Comparison of ENCODE assay signal across 15 cellular contexts in the genomic region with DNA sequence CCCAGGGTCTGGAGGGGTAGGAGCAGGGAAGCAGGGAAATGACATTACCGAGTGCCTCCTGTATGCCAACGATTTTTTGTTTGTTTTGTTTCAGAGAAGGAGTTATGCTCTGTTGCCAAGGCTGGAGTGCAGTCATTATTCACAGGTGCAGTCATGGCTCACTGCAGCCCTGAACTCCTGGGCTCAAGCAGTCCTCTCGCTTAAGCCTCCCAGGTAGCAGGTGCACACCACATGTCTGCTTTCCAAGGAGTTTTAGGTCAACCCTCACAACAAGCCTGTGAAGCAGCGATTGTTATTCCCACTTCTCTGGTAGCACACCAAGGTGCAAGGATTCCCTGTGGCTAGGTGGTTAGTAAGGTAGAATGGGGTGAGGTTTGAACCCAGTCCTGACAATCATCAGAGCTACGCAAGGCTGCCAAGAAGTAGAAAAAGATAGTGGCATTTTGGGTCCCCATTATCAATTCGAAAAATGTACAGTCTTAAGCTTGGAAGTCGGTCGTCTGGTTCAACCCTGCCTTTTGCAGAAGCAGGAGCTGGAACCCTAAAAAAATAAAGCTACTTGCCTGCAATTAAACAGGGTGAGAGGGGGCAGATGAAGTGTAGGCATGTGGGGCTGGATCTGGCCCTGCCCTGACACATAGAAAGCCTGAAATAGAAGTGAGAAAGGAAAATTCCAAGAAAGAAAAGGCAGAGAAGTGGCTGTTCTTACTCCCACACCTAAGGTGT. TPM values are rescaled to one million over a fixed set of nuclear protein-coding genes. Genes with fewer than 3 reads are reported as not detected.
DNase-seq lines count a peak whose midpoint lies in the region; ATAC-seq and TF ChIP-seq lines count a peak whose summit lies in the region.
"Had no signal": no experiment of that assay in that cellular context is flagged by ENCODE, and none has a peak within 500 bp of the region (broad histone marks: within the 10 kb centered on the region; RNA-seq: fewer than 3 reads in every experiment).

No MANE protein-coding gene starts in this region.

- no peak overlapping the region for H3K4me3 Mint-ChIP-seq in activated CD8-positive, alpha-beta T cell treated with anti-CD3 and anti-CD28 coated beads, Interleukin-2, amount 10 ng/mL, durations not matched to agents 7 days and 5 days
- H3K4me3 Mint-ChIP-seq in naive thymus-derived CD8-positive, alpha-beta T cell: peak overlapping the region in 2 of 10 donors; percentile 3 to 36

- H3K4me1 Mint-ChIP-seq in activated CD8-positive, alpha-beta T cell treated with anti-CD3 and anti-CD28 coated beads, Interleukin-2, amount 10 ng/mL, durations not matched to agents 7 days and 5 days (ENCODE audit: low read depth): peaks cover 68% of the 10 kb centered on the region
- peaks cover 22 to 84% (median 67%) of the 10 kb centered on the region in 4 donors for H3K4me1 Mint-ChIP-seq in naive thymus-derived CD8-positive, alpha-beta T cell

- H3K27ac Mint-ChIP-seq in activated CD8-positive, alpha-beta T cell treated with anti-CD3 and anti-CD28 coated beads, Interleukin-2, amount 10 ng/mL, durations not matched to agents 7 days and 5 days: peak overlapping the region; percentile 19
- H3K27ac Mint-ChIP-seq in naive thymus-derived CD8-positive, alpha-beta T cell: peak overlapping the region in 8 of 10 donors; percentile 37 to 76 (median 58)

- H3K36me3 Mint-ChIP-seq in activated CD8-positive, alpha-beta T cell treated with anti-CD3 and anti-CD28 coated beads, Interleukin-2, amount 10 ng/mL, durations not matched to agents 7 days and 5 days (ENCODE audit: low read depth): peaks cover 33% of the 10 kb centered on the region
- peaks cover 5 to 17% (median 10%) of the 10 kb centered on the region in 3 donors for H3K36me3 Mint-ChIP-seq in naive thymus-derived CD8-positive, alpha-beta T cell

- no peak for TF ChIP-seq CTCF in GM10266 (IDR thresholded peaks at IDR 0.05; ENCODE audit: control insufficient read depth, insufficient read depth, low read depth, missing control alignments)

- H3K9me3 Mint-ChIP-seq in activated CD8-positive, alpha-beta T cell treated with anti-CD3 and anti-CD28 coated beads, Interleukin-2, amount 10 ng/mL, durations not matched to agents 7 days and 5 days (ENCODE audit: insufficient read depth): no peaks in the 10 kb centered on the region
- H3K9me3 Mint-ChIP-seq in naive thymus-derived CD8-positive, alpha-beta T cell: no peaks in the 10 kb centered on the region

- POLR2A ChIA-PET in activated CD8-positive, alpha-beta T cell treated with anti-CD3 and anti-CD28 coated beads, Interleukin-2, amount 10 ng/mL, durations not matched to agents 7 days and 5 days (lab: Charles Lee): interaction anchor here (1.5 kb wide), 1 partner anchor 17 kb away, joined by 5 read pairs; the partner anchor contains the start of gene UCP2
- POLR2A ChIA-PET in naive thymus-derived CD8-positive, alpha-beta T cell (lab: Charles Lee): interaction anchor here (0.9 to 17.2 kb wide), 4 partner anchors 7 to 22 kb away, joined by 3 to 1033 read pairs (median 6); partner anchors contain the start of gene UCP2

- CTCF ChIA-PET in activated CD8-positive, alpha-beta T cell treated with anti-CD3 and anti-CD28 coated beads, Interleukin-2, amount 10 ng/mL, durations not matched to agents 7 days and 5 days (lab: Charles Lee): no interaction called here

- DNase-seq in DMS79 (lab: John Stamatoyannopoulos, UW) (peak; percentile 91), NCI-H187 (lab: John Stamatoyannopoulos, UW) (peak; percentile 57 to 65), MV-4-11 (lab: John Stamatoyannopoulos, UW) (no peak), GM10266 (ENCODE audit: extremely low spot score) (no peak)
- no peak for DNase-seq in activated CD8-positive, alpha-beta T cell treated with anti-CD3 and anti-CD28 coated beads, Interleukin-2, amount 10 ng/mL, durations not matched to agents 7 days and 5 days
- DNase-seq in naive thymus-derived CD8-positive, alpha-beta T cell: no peak
- DNase-seq: Calu3, foreskin melanocyte, GM23248, MM.1S, SW 1271 had no signal

- no peaks in the 10 kb centered on the region for H3K27me3 Mint-ChIP-seq in activated CD8-positive, alpha-beta T cell treated with anti-CD3 and anti-CD28 coated beads, Interleukin-2, amount 10 ng/mL, durations not matched to agents 7 days and 5 days (ENCODE audit: low read depth)
- no peaks in the 10 kb centered on the region for H3K27me3 Mint-ChIP-seq in naive thymus-derived CD8-positive, alpha-beta T cell

- ATAC-seq in activated CD8-positive, alpha-beta T cell treated with anti-CD3 and anti-CD28 coated beads, Interleukin-2, amount 10 ng/mL, durations not matched to agents 7 days and 5 days: no peak
- no peak for ATAC-seq in naive thymus-derived CD8-positive, alpha-beta T cell
- no peak for ATAC-seq in GM19397 (IDR thresholded peaks at IDR 0.05; ENCODE audit: unreplicated experiment)

RNA-seq across cellular contexts. Expression of gene UCP3, which starts 9.1 kb away (rescaled TPM):
- total RNA-seq in activated CD8-positive, alpha-beta T cell treated with anti-CD3 and anti-CD28 coated beads, Interleukin-2, amount 10 ng/mL, durations not matched to agents 7 days and 5 days: 1 to 10 TPM; 2.9 TPM
- 1 to 10 TPM; 6.8 to 7.5 TPM for total RNA-seq in naive thymus-derived CD8-positive, alpha-beta T cell
- polyA plus RNA-seq in naive thymus-derived CD8-positive, alpha-beta T cell: under 1 TPM in 2 of 3 donors, not detected in 1; 0.50 to 0.76 TPM
- polyA plus RNA-seq: GM23248 had no signal

RNA-seq across cellular contexts. Expression of gene UCP2, which starts 17.1 kb away (rescaled TPM):
- total RNA-seq in activated CD8-positive, alpha-beta T cell treated with anti-CD3 and anti-CD28 coated beads, Interleukin-2, amount 10 ng/mL, durations not matched to agents 7 days and 5 days: 100 to 1,000 TPM; 205 to 218 TPM
- 100 to 1,000 TPM; 388 to 396 TPM for total RNA-seq in naive thymus-derived CD8-positive, alpha-beta T cell
- 1,000 to 10,000 TPM in 2 of 3 donors, 100 to 1,000 TPM in 1; 998 to 1,325 (median 1,191) TPM for polyA plus RNA-seq in naive thymus-derived CD8-positive, alpha-beta T cell
- total RNA-seq: GM23248 had no signal

RNA-seq across cellular contexts. Expression of gene DNAJB13, which starts 48.9 kb away (rescaled TPM):
- total RNA-seq in activated CD8-positive, alpha-beta T cell treated with anti-CD3 and anti-CD28 coated beads, Interleukin-2, amount 10 ng/mL, durations not matched to agents 7 days and 5 days: not detected
- total RNA-seq in naive thymus-derived CD8-positive, alpha-beta T cell: under 1 TPM; 0.22 to 0.60 TPM
- polyA plus RNA-seq in naive thymus-derived CD8-positive, alpha-beta T cell: under 1 TPM; 0.16 to 0.51 (median 0.46) TPM
- total RNA-seq: aorta, dermis microvascular lymphatic vessel endothelial cell, GM23248, kidney epithelial cell had no signal
- polyA plus RNA-seq: aorta had no signal

Comparison
In these comparisons a context has a peak if more than half of its experiments do, and no peak if none do; other contexts are left out.
1. DNase-seq: peak in DMS79 (single experiment) and NCI-H187 (2 of 2); none in activated CD8-positive, alpha-beta T cell treated with anti-CD3 and anti-CD28 coated beads, Interleukin-2, amount 10 ng/mL, durations not matched to agents 7 days and 5 days (single experiment), naive thymus-derived CD8-positive, alpha-beta T cell (0 of 10), MV-4-11 (single experiment) and GM10266 (single experiment).